ENCODE assay signal across 15 cellular contexts in genomic region chr22:28921585-28921879, GRCh38. TPM values are rescaled to one million over a fixed set of nuclear protein-coding genes. Genes with fewer than 3 reads are reported as not detected.
DNase-seq lines count a peak whose midpoint lies in the region; ATAC-seq and TF ChIP-seq lines count a peak whose summit lies in the region.
"Had no signal": no experiment of that assay in that cellular context is flagged by ENCODE, and none has a peak within 500 bp of the region (broad histone marks: within the 10 kb centered on the region; RNA-seq: fewer than 3 reads in every experiment).

No MANE protein-coding gene starts in this region.

- H3K4me2 ChIP-seq in GM23338: no peak overlapping the region

- DNase-seq in GM23338 (ENCODE audit: low spot score) (no peak), SW480 (ENCODE audit: low spot score) (peak; percentile 67), glutamatergic neuron (no peak), thyroid gland (no peak), erythroblast (lab: John Stamatoyannopoulos, UW) (no peak), islet precursor cell (no peak), NCI-H526 (lab: John Stamatoyannopoulos, UW) (no peak)
- DNase-seq: Calu3; CD4-positive, alpha-beta T cell; KBM-7; NCI-H1092; NCI-H2081 treated with DMSO at 0.1 percent for 48 hours; NCI-H510A; Right ventricle myocardium superior had no signal

- TF ChIP-seq POLR2A in thyroid gland (IDR thresholded peaks at IDR 0.05): no peak
- TF ChIP-seq POLR2A in erythroblast (IDR thresholded peaks at IDR 0.05; ENCODE audit: low read length): no peak

- peaks cover 100% of the 10 kb centered on the region for H3K79me2 ChIP-seq in GM23338 (replicated peaks; ENCODE audit: insufficient read depth)

- peaks cover 43% of the 10 kb centered on the region for H4K20me1 ChIP-seq in GM23338 (replicated peaks; ENCODE audit: insufficient read depth)

- no peaks in the 10 kb centered on the region for H3K9me2 ChIP-seq in GM23338 (ENCODE audit: insufficient read depth)

- peaks cover 6% of the 10 kb centered on the region for H3F3A ChIP-seq in GM23338 (replicated peaks; ENCODE audit: low read depth)

- no peak overlapping the region for H2AFZ ChIP-seq in GM23338

- H3K4me1 ChIP-seq in GM23338 (ENCODE audit: insufficient read depth): peaks cover 70% of the 10 kb centered on the region
- H3K4me1 ChIP-seq in thyroid gland: peaks cover 59 to 76% of the 10 kb centered on the region in 2 donors

- H3K27ac Mint-ChIP-seq in GM23338 (no peak overlapping the region), glutamatergic neuron (ENCODE audit: unreplicated experiment) (peak overlapping the region; percentile 34)
- H3K27ac Mint-ChIP-seq: CD4-positive, alpha-beta T cell had no signal

- H3K36me3 ChIP-seq in GM23338 (ENCODE audit: insufficient read depth) (no peaks in the 10 kb centered on the region), thyroid gland (no peaks in the 10 kb centered on the region)

- intact Hi-C loops in thyroid gland (cut with DNase I): no loop called here

- no peak overlapping the region for H3K4me3 ChIP-seq in GM23338
- no peak overlapping the region for H3K4me3 ChIP-seq in thyroid gland (replicated peaks in 1 of 3)
- H3K4me3 ChIP-seq: SK-N-MC had no signal

- no peaks in the 10 kb centered on the region for H3K9me3 ChIP-seq in thyroid gland

- H3K27me3 Mint-ChIP-seq in GM23338 (ENCODE audit: insufficient read depth, low read depth, poor library complexity) (no peaks in the 10 kb centered on the region), glutamatergic neuron (ENCODE audit: unreplicated experiment) (peaks cover 3% of the 10 kb centered on the region)

- H3K27ac ChIP-seq in GM23338 (ENCODE audit: low read depth) (peak overlapping the region; percentile 30; the same call in 1 of the 2 replicates), thyroid gland (peak overlapping the region; percentile 31 to 78 (median 70))
- H3K27ac ChIP-seq: SK-N-MC had no signal

- 83 to 85% methylated on average over 1 of the region's 1 CpG for WGBS in thyroid gland, 2 donors

- H3K4me1 Mint-ChIP-seq in GM23338 (peaks cover 73% of the 10 kb centered on the region), glutamatergic neuron (ENCODE audit: low read depth, unreplicated experiment) (peaks cover 52% of the 10 kb centered on the region)

- H3K9me3 Mint-ChIP-seq in GM23338 (no peaks in the 10 kb centered on the region), glutamatergic neuron (ENCODE audit: unreplicated experiment) (peaks cover 2% of the 10 kb centered on the region)
- H3K9me3 Mint-ChIP-seq: CD4-positive, alpha-beta T cell had no signal

- no peak for ATAC-seq in GM23338

- TF ChIP-seq CTCF in GM23338 (conservative IDR thresholded peaks at IDR 0.05; ENCODE audit: low read depth in 2 of 2) (no peak), glutamatergic neuron (IDR thresholded peaks at IDR 0.05; ENCODE audit: partially characterized antibody, unreplicated experiment) (no peak), thyroid gland (IDR thresholded peaks at IDR 0.05) (no peak)

- no peaks in the 10 kb centered on the region for H3K27me3 ChIP-seq in GM23338 (ENCODE audit: insufficient read depth)
- no peaks in the 10 kb centered on the region for H3K27me3 ChIP-seq in thyroid gland

- no peak overlapping the region for H3K4me3 Mint-ChIP-seq in GM23338
- H3K4me3 Mint-ChIP-seq in glutamatergic neuron (ENCODE audit: unreplicated experiment): no peak overlapping the region
- H3K4me3 Mint-ChIP-seq: CD4-positive, alpha-beta T cell had no signal

- no peaks in the 10 kb centered on the region for H3K36me3 Mint-ChIP-seq in GM23338 (ENCODE audit: low read depth)
- no peaks in the 10 kb centered on the region for H3K36me3 Mint-ChIP-seq in glutamatergic neuron (ENCODE audit: unreplicated experiment)

TF ChIP-seq in GM23338, 12 proteins besides CTCF, POLR2A, EP300 and RAD21 (continues in another document):
- TF ChIP-seq ZNF331 (CRISPR knock-in tag; IDR thresholded peaks at IDR 0.05; ENCODE audit: low read depth) (no peak), ZNF114 (CRISPR knock-in tag; IDR thresholded peaks at IDR 0.05) (no peak), EZH2phosphoT487 (IDR thresholded peaks at IDR 0.05; ENCODE audit: unreplicated experiment) (no peak)
- TF ChIP-seq, protein P1, sequence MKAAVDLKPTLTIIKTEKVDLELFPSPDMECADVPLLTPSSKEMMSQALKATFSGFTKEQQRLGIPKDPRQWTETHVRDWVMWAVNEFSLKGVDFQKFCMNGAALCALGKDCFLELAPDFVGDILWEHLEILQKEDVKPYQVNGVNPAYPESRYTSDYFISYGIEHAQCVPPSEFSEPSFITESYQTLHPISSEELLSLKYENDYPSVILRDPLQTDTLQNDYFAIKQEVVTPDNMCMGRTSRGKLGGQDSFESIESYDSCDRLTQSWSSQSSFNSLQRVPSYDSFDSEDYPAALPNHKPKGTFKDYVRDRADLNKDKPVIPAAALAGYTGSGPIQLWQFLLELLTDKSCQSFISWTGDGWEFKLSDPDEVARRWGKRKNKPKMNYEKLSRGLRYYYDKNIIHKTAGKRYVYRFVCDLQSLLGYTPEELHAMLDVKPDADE (IDR thresholded peaks at IDR 0.05): no peak
- TF ChIP-seq, protein P2, sequence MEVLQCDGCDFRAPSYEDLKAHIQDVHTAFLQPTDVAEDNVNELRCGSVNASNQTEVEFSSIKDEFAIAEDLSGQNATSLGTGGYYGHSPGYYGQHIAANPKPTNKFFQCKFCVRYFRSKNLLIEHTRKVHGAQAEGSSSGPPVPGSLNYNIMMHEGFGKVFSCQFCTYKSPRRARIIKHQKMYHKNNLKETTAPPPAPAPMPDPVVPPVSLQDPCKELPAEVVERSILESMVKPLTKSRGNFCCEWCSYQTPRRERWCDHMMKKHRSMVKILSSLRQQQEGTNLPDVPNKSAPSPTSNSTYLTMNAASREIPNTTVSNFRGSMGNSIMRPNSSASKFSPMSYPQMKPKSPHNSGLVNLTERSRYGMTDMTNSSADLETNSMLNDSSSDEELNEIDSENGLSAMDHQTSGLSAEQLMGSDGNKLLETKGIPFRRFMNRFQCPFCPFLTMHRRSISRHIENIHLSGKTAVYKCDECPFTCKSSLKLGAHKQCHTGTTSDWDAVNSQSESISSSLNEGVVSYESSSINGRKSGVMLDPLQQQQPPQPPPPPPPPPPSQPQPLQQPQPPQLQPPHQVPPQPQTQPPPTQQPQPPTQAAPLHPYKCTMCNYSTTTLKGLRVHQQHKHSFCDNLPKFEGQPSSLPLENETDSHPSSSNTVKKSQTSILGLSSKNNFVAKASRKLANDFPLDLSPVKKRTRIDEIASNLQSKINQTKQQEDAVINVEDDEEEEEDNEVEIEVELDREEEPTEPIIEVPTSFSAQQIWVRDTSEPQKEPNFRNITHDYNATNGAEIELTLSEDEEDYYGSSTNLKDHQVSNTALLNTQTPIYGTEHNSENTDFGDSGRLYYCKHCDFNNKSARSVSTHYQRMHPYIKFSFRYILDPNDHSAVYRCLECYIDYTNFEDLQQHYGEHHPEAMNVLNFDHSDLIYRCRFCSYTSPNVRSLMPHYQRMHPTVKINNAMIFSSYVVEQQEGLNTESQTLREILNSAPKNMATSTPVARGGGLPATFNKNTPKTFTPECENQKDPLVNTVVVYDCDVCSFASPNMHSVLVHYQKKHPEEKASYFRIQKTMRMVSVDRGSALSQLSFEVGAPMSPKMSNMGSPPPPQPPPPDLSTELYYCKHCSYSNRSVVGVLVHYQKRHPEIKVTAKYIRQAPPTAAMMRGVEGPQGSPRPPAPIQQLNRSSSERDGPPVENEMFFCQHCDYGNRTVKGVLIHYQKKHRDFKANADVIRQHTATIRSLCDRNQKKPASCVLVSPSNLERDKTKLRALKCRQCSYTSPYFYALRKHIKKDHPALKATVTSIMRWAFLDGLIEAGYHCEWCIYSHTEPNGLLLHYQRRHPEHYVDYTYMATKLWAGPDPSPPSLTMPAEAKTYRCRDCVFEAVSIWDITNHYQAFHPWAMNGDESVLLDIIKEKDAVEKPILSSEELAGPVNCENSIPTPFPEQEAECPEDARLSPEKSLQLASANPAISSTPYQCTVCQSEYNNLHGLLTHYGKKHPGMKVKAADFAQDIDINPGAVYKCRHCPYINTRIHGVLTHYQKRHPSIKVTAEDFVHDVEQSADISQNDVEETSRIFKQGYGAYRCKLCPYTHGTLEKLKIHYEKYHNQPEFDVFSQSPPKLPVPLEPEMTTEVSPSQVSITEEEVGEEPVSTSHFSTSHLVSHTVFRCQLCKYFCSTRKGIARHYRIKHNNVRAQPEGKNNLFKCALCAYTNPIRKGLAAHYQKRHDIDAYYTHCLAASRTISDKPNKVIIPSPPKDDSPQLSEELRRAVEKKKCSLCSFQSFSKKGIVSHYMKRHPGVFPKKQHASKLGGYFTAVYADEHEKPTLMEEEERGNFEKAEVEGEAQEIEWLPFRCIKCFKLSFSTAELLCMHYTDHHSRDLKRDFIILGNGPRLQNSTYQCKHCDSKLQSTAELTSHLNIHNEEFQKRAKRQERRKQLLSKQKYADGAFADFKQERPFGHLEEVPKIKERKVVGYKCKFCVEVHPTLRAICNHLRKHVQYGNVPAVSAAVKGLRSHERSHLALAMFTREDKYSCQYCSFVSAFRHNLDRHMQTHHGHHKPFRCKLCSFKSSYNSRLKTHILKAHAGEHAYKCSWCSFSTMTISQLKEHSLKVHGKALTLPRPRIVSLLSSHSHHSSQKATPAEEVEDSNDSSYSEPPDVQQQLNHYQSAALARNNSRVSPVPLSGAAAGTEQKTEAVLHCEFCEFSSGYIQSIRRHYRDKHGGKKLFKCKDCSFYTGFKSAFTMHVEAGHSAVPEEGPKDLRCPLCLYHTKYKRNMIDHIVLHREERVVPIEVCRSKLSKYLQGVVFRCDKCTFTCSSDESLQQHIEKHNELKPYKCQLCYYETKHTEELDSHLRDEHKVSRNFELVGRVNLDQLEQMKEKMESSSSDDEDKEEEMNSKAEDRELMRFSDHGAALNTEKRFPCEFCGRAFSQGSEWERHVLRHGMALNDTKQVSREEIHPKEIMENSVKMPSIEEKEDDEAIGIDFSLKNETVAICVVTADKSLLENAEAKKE (CRISPR knock-in tag; IDR thresholded peaks at IDR 0.05): no peak

RNA-seq across cellular contexts. Expression of gene ZNRF3, which starts 38.2 kb away (rescaled TPM):
- 28.9 and 32.2 TPM in 2 replicates for total RNA-seq in GM23338 (2014; rRNA removed; shearing (Covaris generic))
- polyA plus RNA-seq in GM23338 (2016; fragmentation: Nextera tagmentation; extraction: Ambion mirVana): 11.1 and 12.3 TPM in 2 replicates
- total RNA-seq in glutamatergic neuron (ENCODE audit: unreplicated experiment) (8.3 TPM), thyroid gland (10 to 100 TPM; 10.4 to 18.0 (median 14.2) TPM)
